14 cellular contexts compared by ENCODE assay signal in the genomic region with DNA sequence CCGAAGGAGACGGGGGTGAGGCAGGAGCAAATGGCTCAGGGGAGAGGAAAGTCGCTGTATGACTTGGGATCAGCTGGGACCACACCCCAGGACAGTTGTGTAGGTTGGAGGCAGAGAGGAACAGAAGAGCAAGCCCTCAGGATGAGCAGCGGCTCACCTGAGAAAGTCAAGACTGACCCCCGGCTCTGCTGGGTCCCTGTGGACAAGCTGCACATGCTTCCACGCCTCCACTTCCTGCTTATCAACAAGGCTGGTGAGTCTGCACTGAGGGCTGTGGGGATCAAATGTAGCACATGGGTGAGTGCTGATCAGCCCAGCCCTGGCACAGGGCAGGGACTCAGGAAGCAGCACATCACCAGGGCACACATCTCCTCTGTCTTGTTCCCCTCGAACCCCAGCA.
"Had no signal": no experiment of that assay in that cellular context is flagged by ENCODE, and none has a peak within 500 bp of the region (broad histone marks: within the 10 kb centered on the region; RNA-seq: fewer than 3 reads in every experiment).

No MANE protein-coding gene starts in this region.

- H3K27ac ChIP-seq: gastrocnemius medialis had no signal

- H3K36me3 ChIP-seq: gastrocnemius medialis, uterus had no signal

- ATAC-seq: gastrocnemius medialis, left ventricle myocardium superior, sciatic nerve had no signal

- DNase-seq: activated CD4-positive, alpha-beta T cell treated with anti-CD3 and anti-CD28 coated beads, Interleukin-2, amount 50 U/mL, for 1 hour; activated CD4-positive, CD25-positive, alpha-beta regulatory T cell; activated effector memory CD4-positive, alpha-beta T cell treated with anti-CD3 and anti-CD28 coated beads, Interleukin-2, amount 50 U/mL, for 16 hours; activated naive CD8-positive, alpha-beta T cell treated with anti-CD3 and anti-CD28 coated beads for 36 hours; anterior cingulate cortex; effector CD4-positive, alpha-beta T cell; gastrocnemius medialis; left ventricle myocardium superior; mesenchymal stem cell; nephron progenitor cell; stimulated activated CD4-positive, alpha-beta T cell treated with anti-CD3 and anti-CD28 coated beads, Interleukin-2, amount 100 ng/mL, for 48 hours; T-helper 2 cell; uterus had no signal

- H3K9me3 ChIP-seq: gastrocnemius medialis, uterus had no signal

- H3K27me3 ChIP-seq: gastrocnemius medialis, uterus had no signal

- H3K4me3 ChIP-seq: gastrocnemius medialis, uterus had no signal
